In genomic region chr19:45492627-45493470, GRCh38 we compare ENCODE assay signal across 9 cellular contexts. TPM values are rescaled to one million over a fixed set of nuclear protein-coding genes. Genes with fewer than 3 reads are reported as not detected.
DNase-seq lines count a peak whose midpoint lies in the region; ATAC-seq, FAIRE-seq and TF ChIP-seq lines count a peak whose summit lies in the region.
"Had no signal": no experiment of that assay in that cellular context is flagged by ENCODE, and none has a peak within 500 bp of the region (broad histone marks: within the 10 kb centered on the region; RNA-seq: fewer than 3 reads in every experiment).

No MANE protein-coding gene starts in this region.

- intact Hi-C loops in pancreas (cut with DNase I): no loop called here

- no peaks in the 10 kb centered on the region for H3K36me3 ChIP-seq in pancreas

- DNase-seq in activated CD8-positive, alpha-beta memory T cell treated with anti-CD3 and anti-CD28 coated beads, Interleukin-2, amount 10 ng/mL, durations not matched to agents 7 days and 5 days: no peak
- no peak for DNase-seq in activated CD8-positive, alpha-beta memory T cell treated with anti-CD3 and anti-CD28 coated beads, Interleukin-2, amount 50 U/mL, for 48 hours
- DNase-seq in foreskin keratinocyte (no peak), pancreas (peak in 1 of 6 donors; percentile 70), NCI-H146 treated with DMSO at 0.1 percent for 48 hours (lab: John Stamatoyannopoulos, UW; ENCODE audit: unreplicated experiment) (no peak)
- no peak for DNase-seq in activated CD8-positive, alpha-beta memory T cell treated with anti-CD3 and anti-CD28 coated beads, Interleukin-2, amount 50 U/mL, for 4 hours

- H3K4me1 Mint-ChIP-seq in activated CD8-positive, alpha-beta memory T cell treated with anti-CD3 and anti-CD28 coated beads, Interleukin-2, amount 10 ng/mL, durations not matched to agents 7 days and 5 days: peaks cover 26% of the 10 kb centered on the region

- no peaks in the 10 kb centered on the region for H3K36me3 Mint-ChIP-seq in activated CD8-positive, alpha-beta memory T cell treated with anti-CD3 and anti-CD28 coated beads, Interleukin-2, amount 10 ng/mL, durations not matched to agents 7 days and 5 days

- CTCF ChIA-PET in activated CD8-positive, alpha-beta memory T cell treated with anti-CD3 and anti-CD28 coated beads, Interleukin-2, amount 10 ng/mL, durations not matched to agents 7 days and 5 days (lab: Charles Lee): interaction anchor here (0.6 to 23.2 kb wide), 6 partner anchors 13 to 261 kb away, joined by 3 to 1113 read pairs (median 4); partner anchors contain the start of gene ERCC1

- H3K27me3 ChIP-seq in foreskin keratinocyte (no peaks in the 10 kb centered on the region), pancreas (peaks cover 0 to 4% (median 0%) of the 10 kb centered on the region in 4 donors)
- H3K27me3 ChIP-seq: body of pancreas had no signal

- no peak overlapping the region for H3K27ac Mint-ChIP-seq in activated CD8-positive, alpha-beta memory T cell treated with anti-CD3 and anti-CD28 coated beads, Interleukin-2, amount 10 ng/mL, durations not matched to agents 7 days and 5 days

- H3K27ac ChIP-seq in foreskin keratinocyte (no peak overlapping the region), pancreas (no peak overlapping the region)

- no peaks in the 10 kb centered on the region for H3K9me3 Mint-ChIP-seq in activated CD8-positive, alpha-beta memory T cell treated with anti-CD3 and anti-CD28 coated beads, Interleukin-2, amount 10 ng/mL, durations not matched to agents 7 days and 5 days (ENCODE audit: low read depth)

- WGBS in pancreas, 2 donors: 9% methylated on average over 27 to 32 of the region's 32 CpGs

- peak overlapping the region; percentile 68 for H3K4me3 Mint-ChIP-seq in activated CD8-positive, alpha-beta memory T cell treated with anti-CD3 and anti-CD28 coated beads, Interleukin-2, amount 10 ng/mL, durations not matched to agents 7 days and 5 days

- peak overlapping the region in 3 of 4 donors; percentile 5 to 45 (median 31) for H3K4me3 ChIP-seq in pancreas

- H3K9me3 ChIP-seq in pancreas: no peaks in the 10 kb centered on the region
- H3K9me3 ChIP-seq: body of pancreas had no signal

- H3K27me3 Mint-ChIP-seq in activated CD8-positive, alpha-beta memory T cell treated with anti-CD3 and anti-CD28 coated beads, Interleukin-2, amount 10 ng/mL, durations not matched to agents 7 days and 5 days: peaks cover 21% of the 10 kb centered on the region

- ATAC-seq in activated CD8-positive, alpha-beta memory T cell treated with anti-CD3 and anti-CD28 coated beads, Interleukin-2, amount 10 ng/mL, durations not matched to agents 7 days and 5 days: no peak
- ATAC-seq in foreskin keratinocyte: peak; percentile 3
- peak in 3 of 4 donors; percentile 4 to 23 (median 12) for ATAC-seq in pancreas
- ATAC-seq in HG03175 (IDR thresholded peaks at IDR 0.05; ENCODE audit: unreplicated experiment): no peak
- ATAC-seq: body of pancreas had no signal

- no peak for TF ChIP-seq CTCF in foreskin keratinocyte (conservative IDR thresholded peaks at IDR 0.05)
- no peak for TF ChIP-seq CTCF in pancreas (IDR thresholded peaks at IDR 0.05)

- H3K4me1 ChIP-seq in foreskin keratinocyte (no peaks in the 10 kb centered on the region), pancreas (peaks cover 0 to 7% (median 3%) of the 10 kb centered on the region in 3 donors)

- FAIRE-seq in TTC549 (lab: Jason Lieb, UNC): peak; percentile 94
- FAIRE-seq in pancreas (lab: Jason Lieb, UNC): no peak

RNA-seq across cellular contexts. Expression of gene RTN2, which starts 4.0 kb away (rescaled TPM):
- 1 to 10 TPM; 3.1 to 4.3 TPM for total RNA-seq in activated CD8-positive, alpha-beta memory T cell treated with anti-CD3 and anti-CD28 coated beads, Interleukin-2, amount 10 ng/mL, durations not matched to agents 7 days and 5 days
- total RNA-seq in foreskin keratinocyte: 11.7 and 12.0 TPM in 2 replicates
- 16.6 and 17.7 TPM in 2 replicates for polyA plus RNA-seq in foreskin keratinocyte
- 1 to 10 TPM; 2.1 to 6.3 (median 3.2) TPM for total RNA-seq in pancreas
- 1 to 10 TPM; 4.4 to 9.5 TPM for polyA plus RNA-seq in pancreas

RNA-seq across cellular contexts. Expression of gene PPM1N, which starts 5.4 kb away (rescaled TPM):
- total RNA-seq in activated CD8-positive, alpha-beta memory T cell treated with anti-CD3 and anti-CD28 coated beads, Interleukin-2, amount 10 ng/mL, durations not matched to agents 7 days and 5 days: 1 to 10 TPM; 4.3 to 4.5 TPM
- total RNA-seq in foreskin keratinocyte: 2.0 and 2.1 TPM in 2 replicates
- polyA plus RNA-seq in foreskin keratinocyte: 3.4 and 3.7 TPM in 2 replicates
- total RNA-seq in pancreas: under 1 TPM; 0.22 to 0.41 (median 0.30) TPM
- polyA plus RNA-seq in pancreas: 1 to 10 TPM in 1 of 2 donors, under 1 TPM in 1; 0.53 to 2.1 TPM
- total RNA-seq: body of pancreas had no signal

RNA-seq across cellular contexts. Expression of gene VASP, which starts 14.4 kb away (rescaled TPM):
- 100 to 1,000 TPM; 223 to 308 TPM for total RNA-seq in activated CD8-positive, alpha-beta memory T cell treated with anti-CD3 and anti-CD28 coated beads, Interleukin-2, amount 10 ng/mL, durations not matched to agents 7 days and 5 days
- total RNA-seq in foreskin keratinocyte (168 and 176 TPM in 2 replicates), pancreas (10 to 100 TPM; 12.5 to 49.3 (median 25.1) TPM)
- polyA plus RNA-seq in foreskin keratinocyte (157 and 161 TPM in 2 replicates), pancreas (10 to 100 TPM; 32.7 to 34.3 TPM)

RNA-seq across cellular contexts. Expression of gene FOSB, which starts 25.1 kb away (rescaled TPM):
- total RNA-seq in activated CD8-positive, alpha-beta memory T cell treated with anti-CD3 and anti-CD28 coated beads, Interleukin-2, amount 10 ng/mL, durations not matched to agents 7 days and 5 days: 10 to 100 TPM in 1 of 2 experiments, 1 to 10 TPM in 1; 5.6 to 98.6 TPM
- 1.7 and 2.7 TPM in 2 replicates for total RNA-seq in foreskin keratinocyte
- 0.68 and 1.0 TPM in 2 replicates for polyA plus RNA-seq in foreskin keratinocyte
- total RNA-seq in pancreas: 10 to 100 TPM in 1 of 6 donors, 1 to 10 TPM in 3, under 1 TPM in 2; 0.79 to 17.0 (median 5.7) TPM
- polyA plus RNA-seq in pancreas: 10 to 100 TPM; 12.9 to 21.6 TPM

Comparison
In these comparisons a context has a peak if more than half of its experiments do, and no peak if none do; other contexts are left out.
1. ATAC-seq: peak in foreskin keratinocyte (single experiment) and pancreas (3 of 4); none in activated CD8-positive, alpha-beta memory T cell treated with anti-CD3 and anti-CD28 coated beads, Interleukin-2, amount 10 ng/mL, durations not matched to agents 7 days and 5 days (single experiment) and HG03175 (single experiment).